In the genomic region with DNA sequence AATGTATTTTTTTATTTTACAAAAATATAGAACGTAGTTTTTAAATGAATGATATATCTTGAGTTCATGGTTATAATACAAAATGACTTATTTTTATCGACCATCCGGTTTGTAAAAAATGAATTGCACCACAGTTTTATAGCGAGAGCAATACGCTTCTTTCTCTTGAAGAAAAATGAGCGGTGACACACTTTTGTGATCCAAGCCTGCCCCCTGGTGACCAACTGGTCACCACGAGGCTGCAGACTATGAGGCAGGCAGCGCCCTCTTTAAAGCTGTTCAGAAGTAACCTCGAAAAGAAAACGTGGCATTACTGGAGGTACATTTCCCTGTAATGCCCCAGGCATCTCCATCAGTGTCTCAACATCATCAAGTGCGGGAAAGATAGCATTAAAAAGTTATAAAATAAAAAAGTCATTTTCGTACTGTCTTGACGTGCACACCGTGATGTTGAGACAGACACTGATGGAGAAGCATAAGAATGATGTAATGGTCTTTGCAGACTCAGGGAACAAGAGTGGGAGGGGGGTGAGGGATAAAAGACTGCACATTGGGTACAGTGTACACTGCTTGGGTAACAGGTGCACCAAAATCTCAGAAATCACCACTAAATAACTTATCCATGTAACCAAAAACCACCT, we compare ENCODE assay signal across 8 cellular contexts.
DNase-seq lines count a peak whose midpoint lies in the region; ATAC-seq and TF ChIP-seq lines count a peak whose summit lies in the region.

No MANE protein-coding gene starts in this region.

- H3K27me3 ChIP-seq in HAP-1 (ENCODE audit: low read depth) (no peaks in the 10 kb centered on the region), WERI-Rb-1 (ENCODE audit: insufficient read depth, low read depth, severe bottlenecking) (peaks cover 69% of the 10 kb centered on the region)

- DNase-seq in CMK (ENCODE audit: low read depth) (peak; percentile 52), HAP-1 (ENCODE audit: low spot score in 2 of 2) (peak; percentile 61 to 82), NCI-H2196 (lab: John Stamatoyannopoulos, UW; ENCODE audit: unreplicated experiment) (peak; percentile 64), WERI-Rb-1 (peak; percentile 82), cerebellar cortex (ENCODE audit: low spot score) (peak; percentile 86), kidney glomerular epithelial cell (lab: John Stamatoyannopoulos, UW) (peak; percentile 78)
- peak; percentile 58 to 72 for DNase-seq in stimulated activated CD4-positive, alpha-beta T cell treated with anti-CD3 and anti-CD28 coated beads, Interleukin-2, amount 100 ng/mL, for 24 hours

- in situ Hi-C loops in HAP-1 (cut with MboI; ENCODE audit: low sequenced_read_pairs): loop anchor here (5.0 to 10.0 kb wide), 2 partner anchors 854 to 1044 kb away; partner anchors contain the start of gene ADAMTS1

- TF ChIP-seq CTCF in WERI-Rb-1 (IDR thresholded peaks at IDR 0.05; ENCODE audit: low read depth, low read length): peak; percentile 85

- H3K27ac ChIP-seq in WERI-Rb-1: no peak overlapping the region

- H3K4me1 ChIP-seq in HAP-1: no peaks in the 10 kb centered on the region

- H3K4me3 ChIP-seq in HAP-1 (no peak overlapping the region), WERI-Rb-1 (ENCODE audit: low read depth, low read length) (no peak overlapping the region)

- ATAC-seq in HG03108 (IDR thresholded peaks at IDR 0.05; ENCODE audit: unreplicated experiment): no peak

- H3K36me3 ChIP-seq in HAP-1 (replicated peaks) (no peaks in the 10 kb centered on the region), WERI-Rb-1 (no peaks in the 10 kb centered on the region)

- H3K9me3 ChIP-seq in HAP-1: no peaks in the 10 kb centered on the region
- H3K9me3 ChIP-seq in WERI-Rb-1 (ENCODE audit: severe bottlenecking): no peaks in the 10 kb centered on the region
